1 cellular context compared by ENCODE assay signal in the genomic region with DNA sequence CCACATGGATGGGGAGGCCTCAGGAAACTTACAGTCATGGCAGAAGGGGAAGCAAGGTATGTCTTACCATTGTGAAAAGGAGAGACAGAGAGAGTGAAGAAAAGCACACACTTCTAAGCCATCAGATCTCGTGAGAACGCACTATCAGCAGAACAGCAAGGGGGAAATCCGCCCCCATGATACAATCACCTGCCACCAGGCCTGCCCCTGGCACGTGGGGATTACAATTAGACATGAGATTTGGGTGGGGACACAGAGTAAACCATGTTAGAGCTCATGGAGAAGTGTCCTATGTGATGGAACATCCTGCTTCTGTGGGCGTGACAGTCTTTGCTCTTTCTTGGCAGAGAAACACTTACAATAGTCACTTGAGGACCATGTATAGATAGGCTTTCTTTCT.
A peak's percentile ranks its signal among the peaks of the same experiment; 100 is the strongest.
TF ChIP-seq lines count a peak whose summit lies in the region.

No MANE protein-coding gene starts in this region.

TF ChIP-seq in GM12878, 131 proteins besides CTCF, POLR2A, EP300 and RAD21:
- TF ChIP-seq SIX5 (IDR thresholded peaks at IDR 0.05; ENCODE audit: low read depth, low read length, severe bottlenecking) (no peak), RELA (IDR thresholded peaks at IDR 0.05; ENCODE audit: borderline replicate concordance, partially characterized antibody) (no peak), POU2F2 (IDR thresholded peaks at IDR 0.05; ENCODE audit: borderline replicate concordance, low read depth, low read length) (no peak), BHLHE40 (IDR thresholded peaks at IDR 0.05; ENCODE audit: borderline replicate concordance in 1 of 2, low read depth in 2 of 2, low read length in 1 of 2) (peak; percentile 57 to 88; a peak in 3 of 4 replicates), ZNF274 (IDR thresholded peaks at IDR 0.05; ENCODE audit: insufficient read depth, insufficient read length) (no peak), RAD51 (IDR thresholded peaks at IDR 0.05) (0 out of 2 replicates have a peak, but pooled peaks have one; percentile 47)
- TF ChIP-seq, protein P1, sequence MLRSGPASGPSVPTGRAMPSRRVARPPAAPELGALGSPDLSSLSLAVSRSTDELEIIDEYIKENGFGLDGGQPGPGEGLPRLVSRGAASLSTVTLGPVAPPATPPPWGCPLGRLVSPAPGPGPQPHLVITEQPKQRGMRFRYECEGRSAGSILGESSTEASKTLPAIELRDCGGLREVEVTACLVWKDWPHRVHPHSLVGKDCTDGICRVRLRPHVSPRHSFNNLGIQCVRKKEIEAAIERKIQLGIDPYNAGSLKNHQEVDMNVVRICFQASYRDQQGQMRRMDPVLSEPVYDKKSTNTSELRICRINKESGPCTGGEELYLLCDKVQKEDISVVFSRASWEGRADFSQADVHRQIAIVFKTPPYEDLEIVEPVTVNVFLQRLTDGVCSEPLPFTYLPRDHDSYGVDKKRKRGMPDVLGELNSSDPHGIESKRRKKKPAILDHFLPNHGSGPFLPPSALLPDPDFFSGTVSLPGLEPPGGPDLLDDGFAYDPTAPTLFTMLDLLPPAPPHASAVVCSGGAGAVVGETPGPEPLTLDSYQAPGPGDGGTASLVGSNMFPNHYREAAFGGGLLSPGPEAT (IDR thresholded peaks at IDR 0.05; ENCODE audit: low read depth): peak; percentile 33; the same call in 1 of the 2 replicates
- TF ChIP-seq, protein P2, sequence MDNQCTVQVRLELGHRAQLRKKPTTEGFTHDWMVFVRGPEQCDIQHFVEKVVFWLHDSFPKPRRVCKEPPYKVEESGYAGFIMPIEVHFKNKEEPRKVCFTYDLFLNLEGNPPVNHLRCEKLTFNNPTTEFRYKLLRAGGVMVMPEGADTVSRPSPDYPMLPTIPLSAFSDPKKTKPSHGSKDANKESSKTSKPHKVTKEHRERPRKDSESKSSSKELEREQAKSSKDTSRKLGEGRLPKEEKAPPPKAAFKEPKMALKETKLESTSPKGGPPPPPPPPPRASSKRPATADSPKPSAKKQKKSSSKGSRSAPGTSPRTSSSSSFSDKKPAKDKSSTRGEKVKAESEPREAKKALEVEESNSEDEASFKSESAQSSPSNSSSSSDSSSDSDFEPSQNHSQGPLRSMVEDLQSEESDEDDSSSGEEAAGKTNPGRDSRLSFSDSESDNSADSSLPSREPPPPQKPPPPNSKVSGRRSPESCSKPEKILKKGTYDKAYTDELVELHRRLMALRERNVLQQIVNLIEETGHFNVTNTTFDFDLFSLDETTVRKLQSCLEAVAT (IDR thresholded peaks at IDR 0.05): 0 out of 2 replicates have a peak, but pooled peaks have one; percentile 23
- TF ChIP-seq, protein P3, sequence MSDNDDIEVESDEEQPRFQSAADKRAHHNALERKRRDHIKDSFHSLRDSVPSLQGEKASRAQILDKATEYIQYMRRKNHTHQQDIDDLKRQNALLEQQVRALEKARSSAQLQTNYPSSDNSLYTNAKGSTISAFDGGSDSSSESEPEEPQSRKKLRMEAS (IDR thresholded peaks at IDR 0.05; ENCODE audit: low read depth, low read length): no peak
